Comparison of ENCODE assay signal across 1 cellular context in the genomic region with DNA sequence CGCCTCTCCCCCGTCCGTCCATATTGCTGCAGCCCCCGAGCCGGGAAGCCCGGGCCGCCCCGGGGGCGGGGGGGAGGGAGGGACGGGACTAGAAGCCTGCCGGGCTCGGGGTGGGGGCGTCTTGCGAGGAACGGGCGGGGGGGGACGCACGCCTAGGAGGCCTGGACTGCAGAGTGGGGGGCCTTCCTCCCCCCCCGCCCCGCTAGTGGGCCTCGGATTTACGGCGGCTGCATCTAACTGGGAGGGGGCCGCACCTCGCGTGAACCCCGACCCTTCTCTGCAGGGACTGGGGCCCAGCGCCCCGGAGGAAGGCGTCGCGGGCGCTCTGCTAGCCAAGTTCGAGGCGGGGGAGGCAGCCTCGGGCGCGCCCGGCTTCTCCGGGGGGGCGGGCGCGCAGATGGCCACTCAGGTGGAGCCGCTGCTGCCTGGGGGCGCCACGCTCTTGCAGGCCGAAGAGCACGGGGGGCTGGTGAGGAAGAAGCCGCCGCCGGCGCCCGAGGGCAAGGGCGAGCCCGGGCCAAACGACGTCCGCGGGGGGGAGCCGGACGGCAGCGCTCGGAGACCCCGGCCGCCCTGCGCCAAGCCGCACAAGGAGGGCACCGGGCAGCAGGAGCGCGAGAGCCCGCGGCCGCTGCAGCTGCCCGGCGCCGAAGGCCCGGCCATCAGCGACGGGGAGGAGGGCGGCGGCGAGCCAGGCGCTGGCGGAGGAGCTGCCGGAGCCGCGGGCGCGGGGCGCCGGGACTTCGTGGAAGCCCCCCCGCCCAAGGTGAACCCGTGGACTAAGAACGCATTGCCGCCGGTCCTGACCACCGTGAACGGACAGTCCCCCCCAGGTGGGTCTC.
TF ChIP-seq lines count a peak whose summit lies in the region.

A gene (plus strand): TSS at position 17 of the 842 bp plus-strand sequence. CDS start 381 bp downstream, at position 398.

TF ChIP-seq in K562, 482 proteins besides CTCF, POLR2A, EP300 and RAD21 (continued from another document and continues in another):
- TF ChIP-seq, protein P1, sequence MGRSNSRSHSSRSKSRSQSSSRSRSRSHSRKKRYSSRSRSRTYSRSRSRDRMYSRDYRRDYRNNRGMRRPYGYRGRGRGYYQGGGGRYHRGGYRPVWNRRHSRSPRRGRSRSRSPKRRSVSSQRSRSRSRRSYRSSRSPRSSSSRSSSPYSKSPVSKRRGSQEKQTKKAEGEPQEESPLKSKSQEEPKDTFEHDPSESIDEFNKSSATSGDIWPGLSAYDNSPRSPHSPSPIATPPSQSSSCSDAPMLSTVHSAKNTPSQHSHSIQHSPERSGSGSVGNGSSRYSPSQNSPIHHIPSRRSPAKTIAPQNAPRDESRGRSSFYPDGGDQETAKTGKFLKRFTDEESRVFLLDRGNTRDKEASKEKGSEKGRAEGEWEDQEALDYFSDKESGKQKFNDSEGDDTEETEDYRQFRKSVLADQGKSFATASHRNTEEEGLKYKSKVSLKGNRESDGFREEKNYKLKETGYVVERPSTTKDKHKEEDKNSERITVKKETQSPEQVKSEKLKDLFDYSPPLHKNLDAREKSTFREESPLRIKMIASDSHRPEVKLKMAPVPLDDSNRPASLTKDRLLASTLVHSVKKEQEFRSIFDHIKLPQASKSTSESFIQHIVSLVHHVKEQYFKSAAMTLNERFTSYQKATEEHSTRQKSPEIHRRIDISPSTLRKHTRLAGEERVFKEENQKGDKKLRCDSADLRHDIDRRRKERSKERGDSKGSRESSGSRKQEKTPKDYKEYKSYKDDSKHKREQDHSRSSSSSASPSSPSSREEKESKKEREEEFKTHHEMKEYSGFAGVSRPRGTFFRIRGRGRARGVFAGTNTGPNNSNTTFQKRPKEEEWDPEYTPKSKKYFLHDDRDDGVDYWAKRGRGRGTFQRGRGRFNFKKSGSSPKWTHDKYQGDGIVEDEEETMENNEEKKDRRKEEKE (IDR thresholded peaks at IDR 0.05; ENCODE audit: borderline replicate concordance in 1 of 2, control insufficient read depth in 1 of 2, low read depth in 2 of 2, low read length in 1 of 2): no peak
- TF ChIP-seq RBBP5 (IDR thresholded peaks at IDR 0.05; ENCODE audit: borderline replicate concordance, insufficient read depth, low read length, poor library complexity, severe bottlenecking): peak; percentile 25
- TF ChIP-seq NFRKB (IDR thresholded peaks at IDR 0.05; ENCODE audit: low read depth): peak; percentile 9; the same call in 1 of the 2 replicates
- TF ChIP-seq FIP1L1 (IDR thresholded peaks at IDR 0.05; ENCODE audit: low read depth, low read length, poor library complexity, severe bottlenecking): peak; percentile 52
- no peak for TF ChIP-seq ELF1 (tag; IDR thresholded peaks at IDR 0.05)
- no peak for TF ChIP-seq JUNB (CRISPR knock-in tag; conservative IDR thresholded peaks at IDR 0.05)
- TF ChIP-seq, protein P2, sequence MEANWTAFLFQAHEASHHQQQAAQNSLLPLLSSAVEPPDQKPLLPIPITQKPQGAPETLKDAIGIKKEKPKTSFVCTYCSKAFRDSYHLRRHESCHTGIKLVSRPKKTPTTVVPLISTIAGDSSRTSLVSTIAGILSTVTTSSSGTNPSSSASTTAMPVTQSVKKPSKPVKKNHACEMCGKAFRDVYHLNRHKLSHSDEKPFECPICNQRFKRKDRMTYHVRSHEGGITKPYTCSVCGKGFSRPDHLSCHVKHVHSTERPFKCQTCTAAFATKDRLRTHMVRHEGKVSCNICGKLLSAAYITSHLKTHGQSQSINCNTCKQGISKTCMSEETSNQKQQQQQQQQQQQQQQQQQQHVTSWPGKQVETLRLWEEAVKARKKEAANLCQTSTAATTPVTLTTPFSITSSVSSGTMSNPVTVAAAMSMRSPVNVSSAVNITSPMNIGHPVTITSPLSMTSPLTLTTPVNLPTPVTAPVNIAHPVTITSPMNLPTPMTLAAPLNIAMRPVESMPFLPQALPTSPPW (CRISPR knock-in tag; IDR thresholded peaks at IDR 0.05): peak; percentile 79
- peak; percentile 54 for TF ChIP-seq RB1 (IDR thresholded peaks at IDR 0.05; ENCODE audit: low read depth)
- peak; percentile 27; the same call in 1 of the 2 replicates for TF ChIP-seq L3MBTL2 (IDR thresholded peaks at IDR 0.05)
- TF ChIP-seq, protein P3, sequence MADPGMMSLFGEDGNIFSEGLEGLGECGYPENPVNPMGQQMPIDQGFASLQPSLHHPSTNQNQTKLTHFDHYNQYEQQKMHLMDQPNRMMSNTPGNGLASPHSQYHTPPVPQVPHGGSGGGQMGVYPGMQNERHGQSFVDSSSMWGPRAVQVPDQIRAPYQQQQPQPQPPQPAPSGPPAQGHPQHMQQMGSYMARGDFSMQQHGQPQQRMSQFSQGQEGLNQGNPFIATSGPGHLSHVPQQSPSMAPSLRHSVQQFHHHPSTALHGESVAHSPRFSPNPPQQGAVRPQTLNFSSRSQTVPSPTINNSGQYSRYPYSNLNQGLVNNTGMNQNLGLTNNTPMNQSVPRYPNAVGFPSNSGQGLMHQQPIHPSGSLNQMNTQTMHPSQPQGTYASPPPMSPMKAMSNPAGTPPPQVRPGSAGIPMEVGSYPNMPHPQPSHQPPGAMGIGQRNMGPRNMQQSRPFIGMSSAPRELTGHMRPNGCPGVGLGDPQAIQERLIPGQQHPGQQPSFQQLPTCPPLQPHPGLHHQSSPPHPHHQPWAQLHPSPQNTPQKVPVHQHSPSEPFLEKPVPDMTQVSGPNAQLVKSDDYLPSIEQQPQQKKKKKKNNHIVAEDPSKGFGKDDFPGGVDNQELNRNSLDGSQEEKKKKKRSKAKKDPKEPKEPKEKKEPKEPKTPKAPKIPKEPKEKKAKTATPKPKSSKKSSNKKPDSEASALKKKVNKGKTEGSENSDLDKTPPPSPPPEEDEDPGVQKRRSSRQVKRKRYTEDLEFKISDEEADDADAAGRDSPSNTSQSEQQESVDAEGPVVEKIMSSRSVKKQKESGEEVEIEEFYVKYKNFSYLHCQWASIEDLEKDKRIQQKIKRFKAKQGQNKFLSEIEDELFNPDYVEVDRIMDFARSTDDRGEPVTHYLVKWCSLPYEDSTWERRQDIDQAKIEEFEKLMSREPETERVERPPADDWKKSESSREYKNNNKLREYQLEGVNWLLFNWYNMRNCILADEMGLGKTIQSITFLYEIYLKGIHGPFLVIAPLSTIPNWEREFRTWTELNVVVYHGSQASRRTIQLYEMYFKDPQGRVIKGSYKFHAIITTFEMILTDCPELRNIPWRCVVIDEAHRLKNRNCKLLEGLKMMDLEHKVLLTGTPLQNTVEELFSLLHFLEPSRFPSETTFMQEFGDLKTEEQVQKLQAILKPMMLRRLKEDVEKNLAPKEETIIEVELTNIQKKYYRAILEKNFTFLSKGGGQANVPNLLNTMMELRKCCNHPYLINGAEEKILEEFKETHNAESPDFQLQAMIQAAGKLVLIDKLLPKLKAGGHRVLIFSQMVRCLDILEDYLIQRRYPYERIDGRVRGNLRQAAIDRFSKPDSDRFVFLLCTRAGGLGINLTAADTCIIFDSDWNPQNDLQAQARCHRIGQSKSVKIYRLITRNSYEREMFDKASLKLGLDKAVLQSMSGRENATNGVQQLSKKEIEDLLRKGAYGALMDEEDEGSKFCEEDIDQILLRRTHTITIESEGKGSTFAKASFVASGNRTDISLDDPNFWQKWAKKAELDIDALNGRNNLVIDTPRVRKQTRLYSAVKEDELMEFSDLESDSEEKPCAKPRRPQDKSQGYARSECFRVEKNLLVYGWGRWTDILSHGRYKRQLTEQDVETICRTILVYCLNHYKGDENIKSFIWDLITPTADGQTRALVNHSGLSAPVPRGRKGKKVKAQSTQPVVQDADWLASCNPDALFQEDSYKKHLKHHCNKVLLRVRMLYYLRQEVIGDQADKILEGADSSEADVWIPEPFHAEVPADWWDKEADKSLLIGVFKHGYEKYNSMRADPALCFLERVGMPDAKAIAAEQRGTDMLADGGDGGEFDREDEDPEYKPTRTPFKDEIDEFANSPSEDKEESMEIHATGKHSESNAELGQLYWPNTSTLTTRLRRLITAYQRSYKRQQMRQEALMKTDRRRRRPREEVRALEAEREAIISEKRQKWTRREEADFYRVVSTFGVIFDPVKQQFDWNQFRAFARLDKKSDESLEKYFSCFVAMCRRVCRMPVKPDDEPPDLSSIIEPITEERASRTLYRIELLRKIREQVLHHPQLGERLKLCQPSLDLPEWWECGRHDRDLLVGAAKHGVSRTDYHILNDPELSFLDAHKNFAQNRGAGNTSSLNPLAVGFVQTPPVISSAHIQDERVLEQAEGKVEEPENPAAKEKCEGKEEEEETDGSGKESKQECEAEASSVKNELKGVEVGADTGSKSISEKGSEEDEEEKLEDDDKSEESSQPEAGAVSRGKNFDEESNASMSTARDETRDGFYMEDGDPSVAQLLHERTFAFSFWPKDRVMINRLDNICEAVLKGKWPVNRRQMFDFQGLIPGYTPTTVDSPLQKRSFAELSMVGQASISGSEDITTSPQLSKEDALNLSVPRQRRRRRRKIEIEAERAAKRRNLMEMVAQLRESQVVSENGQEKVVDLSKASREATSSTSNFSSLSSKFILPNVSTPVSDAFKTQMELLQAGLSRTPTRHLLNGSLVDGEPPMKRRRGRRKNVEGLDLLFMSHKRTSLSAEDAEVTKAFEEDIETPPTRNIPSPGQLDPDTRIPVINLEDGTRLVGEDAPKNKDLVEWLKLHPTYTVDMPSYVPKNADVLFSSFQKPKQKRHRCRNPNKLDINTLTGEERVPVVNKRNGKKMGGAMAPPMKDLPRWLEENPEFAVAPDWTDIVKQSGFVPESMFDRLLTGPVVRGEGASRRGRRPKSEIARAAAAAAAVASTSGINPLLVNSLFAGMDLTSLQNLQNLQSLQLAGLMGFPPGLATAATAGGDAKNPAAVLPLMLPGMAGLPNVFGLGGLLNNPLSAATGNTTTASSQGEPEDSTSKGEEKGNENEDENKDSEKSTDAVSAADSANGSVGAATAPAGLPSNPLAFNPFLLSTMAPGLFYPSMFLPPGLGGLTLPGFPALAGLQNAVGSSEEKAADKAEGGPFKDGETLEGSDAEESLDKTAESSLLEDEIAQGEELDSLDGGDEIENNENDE (IDR thresholded peaks at IDR 0.05; ENCODE audit: low read depth, low read length): no peak
- TF ChIP-seq, protein P4, sequence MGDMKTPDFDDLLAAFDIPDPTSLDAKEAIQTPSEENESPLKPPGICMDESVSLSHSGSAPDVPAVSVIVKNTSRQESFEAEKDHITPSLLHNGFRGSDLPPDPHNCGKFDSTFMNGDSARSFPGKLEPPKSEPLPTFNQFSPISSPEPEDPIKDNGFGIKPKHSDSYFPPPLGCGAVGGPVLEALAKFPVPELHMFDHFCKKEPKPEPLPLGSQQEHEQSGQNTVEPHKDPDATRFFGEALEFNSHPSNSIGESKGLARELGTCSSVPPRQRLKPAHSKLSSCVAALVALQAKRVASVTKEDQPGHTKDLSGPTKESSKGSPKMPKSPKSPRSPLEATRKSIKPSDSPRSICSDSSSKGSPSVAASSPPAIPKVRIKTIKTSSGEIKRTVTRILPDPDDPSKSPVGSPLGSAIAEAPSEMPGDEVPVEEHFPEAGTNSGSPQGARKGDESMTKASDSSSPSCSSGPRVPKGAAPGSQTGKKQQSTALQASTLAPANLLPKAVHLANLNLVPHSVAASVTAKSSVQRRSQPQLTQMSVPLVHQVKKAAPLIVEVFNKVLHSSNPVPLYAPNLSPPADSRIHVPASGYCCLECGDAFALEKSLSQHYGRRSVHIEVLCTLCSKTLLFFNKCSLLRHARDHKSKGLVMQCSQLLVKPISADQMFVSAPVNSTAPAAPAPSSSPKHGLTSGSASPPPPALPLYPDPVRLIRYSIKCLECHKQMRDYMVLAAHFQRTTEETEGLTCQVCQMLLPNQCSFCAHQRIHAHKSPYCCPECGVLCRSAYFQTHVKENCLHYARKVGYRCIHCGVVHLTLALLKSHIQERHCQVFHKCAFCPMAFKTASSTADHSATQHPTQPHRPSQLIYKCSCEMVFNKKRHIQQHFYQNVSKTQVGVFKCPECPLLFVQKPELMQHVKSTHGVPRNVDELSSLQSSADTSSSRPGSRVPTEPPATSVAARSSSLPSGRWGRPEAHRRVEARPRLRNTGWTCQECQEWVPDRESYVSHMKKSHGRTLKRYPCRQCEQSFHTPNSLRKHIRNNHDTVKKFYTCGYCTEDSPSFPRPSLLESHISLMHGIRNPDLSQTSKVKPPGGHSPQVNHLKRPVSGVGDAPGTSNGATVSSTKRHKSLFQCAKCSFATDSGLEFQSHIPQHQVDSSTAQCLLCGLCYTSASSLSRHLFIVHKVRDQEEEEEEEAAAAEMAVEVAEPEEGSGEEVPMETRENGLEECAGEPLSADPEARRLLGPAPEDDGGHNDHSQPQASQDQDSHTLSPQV (IDR thresholded peaks at IDR 0.05): peak; percentile 58; the same call in 1 of the 2 replicates
- TF ChIP-seq FOXP1 (CRISPR knock-in tag; IDR thresholded peaks at IDR 0.05): 0 out of 2 replicates have a peak, but pooled peaks have one; percentile 20
- peak; percentile 12 for TF ChIP-seq POLR2B (IDR thresholded peaks at IDR 0.05; ENCODE audit: low read depth, partially characterized antibody)
- TF ChIP-seq NR1H2 (CRISPR knock-in tag; IDR thresholded peaks at IDR 0.05): no peak
- no peak for TF ChIP-seq ZNF644 (tag; IDR thresholded peaks at IDR 0.05; ENCODE audit: low read depth)
- no peak for TF ChIP-seq RHOXF2B (CRISPR knock-in tag; conservative IDR thresholded peaks at IDR 0.05)
- TF ChIP-seq, protein P5, sequence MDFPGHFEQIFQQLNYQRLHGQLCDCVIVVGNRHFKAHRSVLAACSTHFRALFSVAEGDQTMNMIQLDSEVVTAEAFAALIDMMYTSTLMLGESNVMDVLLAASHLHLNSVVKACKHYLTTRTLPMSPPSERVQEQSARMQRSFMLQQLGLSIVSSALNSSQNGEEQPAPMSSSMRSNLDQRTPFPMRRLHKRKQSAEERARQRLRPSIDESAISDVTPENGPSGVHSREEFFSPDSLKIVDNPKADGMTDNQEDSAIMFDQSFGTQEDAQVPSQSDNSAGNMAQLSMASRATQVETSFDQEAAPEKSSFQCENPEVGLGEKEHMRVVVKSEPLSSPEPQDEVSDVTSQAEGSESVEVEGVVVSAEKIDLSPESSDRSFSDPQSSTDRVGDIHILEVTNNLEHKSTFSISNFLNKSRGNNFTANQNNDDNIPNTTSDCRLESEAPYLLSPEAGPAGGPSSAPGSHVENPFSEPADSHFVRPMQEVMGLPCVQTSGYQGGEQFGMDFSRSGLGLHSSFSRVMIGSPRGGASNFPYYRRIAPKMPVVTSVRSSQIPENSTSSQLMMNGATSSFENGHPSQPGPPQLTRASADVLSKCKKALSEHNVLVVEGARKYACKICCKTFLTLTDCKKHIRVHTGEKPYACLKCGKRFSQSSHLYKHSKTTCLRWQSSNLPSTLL (IDR thresholded peaks at IDR 0.05): no peak
- peak in 2 of 3 experiments; percentile 4 to 56 for TF ChIP-seq YY1 (IDR thresholded peaks at IDR 0.05; ENCODE audit: borderline replicate concordance in 1 of 3, control insufficient read depth in 1 of 3, extremely low read depth in 1 of 3, insufficient read depth in 3 of 3, insufficient read length in 1 of 3, insufficient replicate concordance in 2 of 3, low read depth in 1 of 3, low read length in 2 of 3)
- TF ChIP-seq SIN3A (IDR thresholded peaks at IDR 0.05; ENCODE audit: borderline replicate concordance in 2 of 2, control insufficient read depth in 1 of 2, low read depth in 2 of 2, low read length in 2 of 2): peak in 1 of 2 experiments; percentile 34; a peak in 2 of 4 replicates
- peak; percentile 4; the same call in 1 of the 2 replicates for TF ChIP-seq ZNF175 (CRISPR knock-in tag; IDR thresholded peaks at IDR 0.05; ENCODE audit: low read depth)
- no peak for TF ChIP-seq E2F3 (CRISPR knock-in tag; IDR thresholded peaks at IDR 0.05)
- 0 out of 2 replicates have a peak, but pooled peaks have one; percentile 34 for TF ChIP-seq SAFB (IDR thresholded peaks at IDR 0.05; ENCODE audit: borderline replicate concordance, low read depth, low read length)
- peak; percentile 73 for TF ChIP-seq EGR1 (conservative IDR thresholded peaks at IDR 0.05)
- no peak for TF ChIP-seq ZNF717 (CRISPR knock-in tag; IDR thresholded peaks at IDR 0.05)
- no peak for TF ChIP-seq SREBF1 (IDR thresholded peaks at IDR 0.05; ENCODE audit: borderline replicate concordance, low read depth, low read length)
- peak; percentile 42 for TF ChIP-seq FUS (optimal IDR thresholded peaks at IDR 0.05; ENCODE audit: low read depth, low read length)
- TF ChIP-seq ATF1 (CRISPR knock-in tag; IDR thresholded peaks at IDR 0.05): no peak
- TF ChIP-seq ATF1 (tag; IDR thresholded peaks at IDR 0.05): 0 out of 2 replicates have a peak, but pooled peaks have one; percentile 0
